In the genomic region with DNA sequence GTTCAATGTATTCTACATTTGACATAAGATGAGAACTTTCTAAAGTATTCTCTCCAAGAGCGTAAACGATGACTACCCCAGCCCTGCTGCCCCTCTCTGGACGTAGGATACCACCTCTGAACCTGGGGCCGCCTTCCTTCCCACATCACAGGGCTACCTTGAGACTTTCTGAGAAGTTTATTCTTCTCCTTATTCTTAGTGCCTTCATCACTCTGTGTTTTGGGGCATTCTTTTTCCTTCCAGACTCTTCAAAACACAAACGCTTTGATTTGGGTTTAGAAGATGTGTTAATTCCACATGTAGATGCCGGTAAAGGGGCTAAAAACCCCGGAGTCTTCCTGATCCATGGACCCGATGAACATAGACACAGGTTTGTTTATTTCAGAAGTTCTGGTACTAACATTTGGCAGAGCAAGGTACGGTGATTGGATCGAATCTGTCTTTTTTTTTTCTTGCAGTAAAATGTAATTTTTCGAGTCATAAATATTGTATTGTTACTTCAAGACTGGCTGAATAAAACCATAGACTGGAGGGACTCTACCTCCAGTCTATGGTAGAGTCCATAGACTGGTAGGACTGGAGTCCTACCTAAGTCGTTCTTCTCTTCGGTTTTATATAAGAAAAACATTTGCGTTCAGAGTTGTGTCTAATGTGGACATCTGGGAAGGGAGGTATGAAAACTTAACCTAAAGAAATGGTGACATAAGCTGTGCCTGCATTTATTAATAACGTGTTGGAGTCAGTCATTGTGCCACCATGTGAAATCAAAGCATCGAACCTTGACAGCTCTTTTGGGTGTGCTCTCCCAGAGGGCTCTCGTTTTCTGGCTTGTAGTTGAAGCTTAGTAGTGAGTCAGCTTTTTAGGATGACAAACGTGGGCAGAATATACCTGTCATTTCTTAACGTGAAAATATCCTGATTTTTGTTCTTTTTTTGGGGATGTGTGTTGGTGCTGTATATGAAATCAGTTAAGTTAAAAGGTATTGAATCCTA, we compare ENCODE assay signal across 8 cellular contexts. TPM values are rescaled to one million over a fixed set of nuclear protein-coding genes. Genes with fewer than 3 reads are reported as not detected.
DNase-seq lines count a peak whose midpoint lies in the region; ATAC-seq and TF ChIP-seq lines count a peak whose summit lies in the region.

No MANE protein-coding gene starts in this region.

- peaks cover 57% of the 10 kb centered on the region for H3K4me1 Mint-ChIP-seq in stimulated activated naive CD8-positive, alpha-beta T cell treated with anti-CD3 and anti-CD28 coated beads, Interleukin-15, amount 100 ng/mL, for 72 hours

- H3K9me3 ChIP-seq in adrenal gland (replicated peaks in 1 of 3) = no peaks in the 10 kb centered on the region

- H3K9me3 Mint-ChIP-seq in stimulated activated naive CD8-positive, alpha-beta T cell treated with anti-CD3 and anti-CD28 coated beads, Interleukin-15, amount 100 ng/mL, for 72 hours = no peaks in the 10 kb centered on the region

- H3K27ac ChIP-seq in adrenal gland = peak overlapping the region in 1 of 5 donors; percentile 98

- no peaks in the 10 kb centered on the region for H3K27me3 ChIP-seq in adrenal gland
- no peaks in the 10 kb centered on the region for H3K27me3 ChIP-seq in kidney epithelial cell (ENCODE audit: control insufficient read depth, insufficient read depth, low read length)

- H3K36me3 ChIP-seq in adrenal gland (replicated peaks in 1 of 2) (no peaks in the 10 kb centered on the region), kidney epithelial cell (ENCODE audit: control insufficient read depth, insufficient read depth, low read length) (no peaks in the 10 kb centered on the region)

- H3K27ac Mint-ChIP-seq in stimulated activated naive CD8-positive, alpha-beta T cell treated with anti-CD3 and anti-CD28 coated beads, Interleukin-15, amount 100 ng/mL, for 72 hours = peak overlapping the region; percentile 79 to 88

- no peak for TF ChIP-seq CTCF in adrenal gland (IDR thresholded peaks at IDR 0.05)
- TF ChIP-seq CTCF in kidney epithelial cell (IDR thresholded peaks at IDR 0.05; ENCODE audit: insufficient read depth, low read length, poor library complexity, severe bottlenecking) = no peak

- H3K4me1 ChIP-seq in adrenal gland (replicated peaks in 1 of 2) = peaks cover 5 to 63% of the 10 kb centered on the region in 2 donors

- intact Hi-C loops in adrenal gland (cut with DNase I) = no loop called here

- no peak for TF ChIP-seq POLR2A in adrenal gland (IDR thresholded peaks at IDR 0.05)

- H3K4me3 ChIP-seq in adrenal gland (peak overlapping the region in 3 of 4 donors; percentile 39 to 97 (median 95)), kidney epithelial cell (ENCODE audit: low read depth, low read length) (peak overlapping the region; percentile 88)

- ATAC-seq in stimulated activated naive CD8-positive, alpha-beta T cell treated with anti-CD3 and anti-CD28 coated beads, Interleukin-15, amount 100 ng/mL, for 72 hours = peak; percentile 39
- no peak for ATAC-seq in HG02678 (IDR thresholded peaks at IDR 0.05; ENCODE audit: unreplicated experiment)

- H3K27me3 Mint-ChIP-seq in stimulated activated naive CD8-positive, alpha-beta T cell treated with anti-CD3 and anti-CD28 coated beads, Interleukin-15, amount 100 ng/mL, for 72 hours = no peaks in the 10 kb centered on the region

- DNase-seq in stimulated activated CD4-positive, alpha-beta T cell treated with anti-CD3 and anti-CD28 coated beads, Interleukin-4, amount 100 ng/mL, for 4 hours = peak; percentile 7 to 19
- no peak for DNase-seq in stimulated activated CD4-positive, alpha-beta T cell treated with anti-CD3 and anti-CD28 coated beads, Interleukin-2, amount 100 ng/mL, for 48 hours
- DNase-seq in Kasumi-1 (lab: John Stamatoyannopoulos, UW) (peak; percentile 26 to 42), adrenal gland (no peak), kidney epithelial cell (ENCODE audit: low read depth) (no peak)
- DNase-seq in stimulated activated naive CD8-positive, alpha-beta T cell treated with anti-CD3 and anti-CD28 coated beads, Interleukin-15, amount 100 ng/mL, for 72 hours = peak; percentile 13 to 17
- no peak for DNase-seq in effector CD4-positive, alpha-beta T cell

- WGBS in adrenal gland, 4 donors = 5 to 8% (median 7%) methylated on average over 19 of the region's 19 CpGs

- H3K4me3 Mint-ChIP-seq in stimulated activated naive CD8-positive, alpha-beta T cell treated with anti-CD3 and anti-CD28 coated beads, Interleukin-15, amount 100 ng/mL, for 72 hours = peak overlapping the region; percentile 88 to 90

RNA-seq across cellular contexts. Expression of gene MAN1A2, which starts 1.2 kb away (rescaled TPM):
- total RNA-seq in adrenal gland = 10 to 100 TPM; 29.0 to 45.2 (median 36.8) TPM
- 10 to 100 TPM in 1 of 3 donors, 1 to 10 TPM in 2; 4.4 to 31.2 (median 7.2) TPM for polyA plus RNA-seq in adrenal gland
- 22.0 and 27.5 TPM in 2 replicates for total RNA-seq in kidney epithelial cell

Comparison
In these comparisons a context has a peak if more than half of its experiments do, and no peak if none do; other contexts are left out.
1. DNase-seq: peak in stimulated activated CD4-positive, alpha-beta T cell treated with anti-CD3 and anti-CD28 coated beads, Interleukin-4, amount 100 ng/mL, for 4 hours (2 of 2), Kasumi-1 (2 of 2) and stimulated activated naive CD8-positive, alpha-beta T cell treated with anti-CD3 and anti-CD28 coated beads, Interleukin-15, amount 100 ng/mL, for 72 hours (2 of 2); none in stimulated activated CD4-positive, alpha-beta T cell treated with anti-CD3 and anti-CD28 coated beads, Interleukin-2, amount 100 ng/mL, for 48 hours (0 of 2), adrenal gland (0 of 7), kidney epithelial cell (single experiment) and effector CD4-positive, alpha-beta T cell (single experiment).